ENCODE assay signal across 1 cellular context in genomic region chr18:12309683-12310198, GRCh38.
TF ChIP-seq lines count a peak whose summit lies in the region.

No MANE protein-coding gene starts in this region.

TF ChIP-seq in H1, 55 proteins besides CTCF, POLR2A, EP300 and RAD21 (continued from another document):
- TF ChIP-seq PHF8 (conservative IDR thresholded peaks at IDR 0.05; ENCODE audit: low read depth, low read length) (no peak), RXRA (IDR thresholded peaks at IDR 0.05; ENCODE audit: insufficient read depth, low read depth, low read length) (no peak), SP2 (IDR thresholded peaks at IDR 0.05; ENCODE audit: low read length) (no peak), TBP (IDR thresholded peaks at IDR 0.05; ENCODE audit: low read depth, low read length) (no peak), E2F6 (IDR thresholded peaks at IDR 0.05) (no peak), SRF (IDR thresholded peaks at IDR 0.05; ENCODE audit: low read depth, low read length) (no peak), HDAC6 (IDR thresholded peaks at IDR 0.05; ENCODE audit: low read depth, low read length) (no peak)
- TF ChIP-seq, protein P1, sequence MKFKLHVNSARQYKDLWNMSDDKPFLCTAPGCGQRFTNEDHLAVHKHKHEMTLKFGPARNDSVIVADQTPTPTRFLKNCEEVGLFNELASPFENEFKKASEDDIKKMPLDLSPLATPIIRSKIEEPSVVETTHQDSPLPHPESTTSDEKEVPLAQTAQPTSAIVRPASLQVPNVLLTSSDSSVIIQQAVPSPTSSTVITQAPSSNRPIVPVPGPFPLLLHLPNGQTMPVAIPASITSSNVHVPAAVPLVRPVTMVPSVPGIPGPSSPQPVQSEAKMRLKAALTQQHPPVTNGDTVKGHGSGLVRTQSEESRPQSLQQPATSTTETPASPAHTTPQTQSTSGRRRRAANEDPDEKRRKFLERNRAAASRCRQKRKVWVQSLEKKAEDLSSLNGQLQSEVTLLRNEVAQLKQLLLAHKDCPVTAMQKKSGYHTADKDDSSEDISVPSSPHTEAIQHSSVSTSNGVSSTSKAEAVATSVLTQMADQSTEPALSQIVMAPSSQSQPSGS (IDR thresholded peaks at IDR 0.05; ENCODE audit: low read length), result no peak
